Comparison of ENCODE assay signal across 15 cellular contexts in the genomic region with DNA sequence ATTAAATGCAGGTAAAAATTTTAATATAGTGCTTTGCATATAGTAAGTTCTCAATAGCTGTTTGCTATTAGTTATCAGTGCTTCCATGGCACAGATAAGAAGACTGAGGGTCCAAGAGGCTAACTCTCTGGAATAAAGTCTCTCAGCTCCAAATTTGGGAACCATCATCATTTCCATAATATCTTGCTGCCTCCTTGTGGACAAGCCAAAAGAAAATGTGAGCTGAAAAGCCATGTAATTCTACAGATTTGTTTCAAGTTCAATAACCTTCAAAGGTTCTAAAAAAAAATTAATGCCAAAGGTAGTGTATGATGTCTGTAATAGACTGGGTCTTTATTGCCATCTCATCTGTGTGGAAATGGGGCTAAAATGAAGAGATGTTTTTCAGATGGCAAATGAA.
DNase-seq lines count a peak whose midpoint lies in the region; ATAC-seq and TF ChIP-seq lines count a peak whose summit lies in the region.
"Had no signal": no experiment of that assay in that cellular context is flagged by ENCODE, and none has a peak within 500 bp of the region (broad histone marks: within the 10 kb centered on the region; RNA-seq: fewer than 3 reads in every experiment).

No MANE protein-coding gene starts in this region.

- TF ChIP-seq POLR2A in IMR-90 (IDR thresholded peaks at IDR 0.05; ENCODE audit: low read depth, low read length) = no peak

- H3K27ac ChIP-seq in IMR-90 (ENCODE audit: insufficient read depth, low read length) (no peak overlapping the region), RWPE1 (no peak overlapping the region), WERI-Rb-1 (no peak overlapping the region)
- H3K27ac ChIP-seq: HL-60 had no signal

- H3K4me1 Mint-ChIP-seq in natural killer cell = no peaks in the 10 kb centered on the region
- H3K4me1 Mint-ChIP-seq: activated B cell treated with CpG ODN at 0.5 μM for 24 hours; CD8-positive, alpha-beta memory T cell; central memory CD8-positive, alpha-beta T cell had no signal

- intact Hi-C loops in IMR-90 (cut with micrococcal nuclease) (no loop called here), natural killer cell (cut with micrococcal nuclease) (no loop called here)

- no peak overlapping the region for H2BK120ac ChIP-seq in IMR-90 (ENCODE audit: low read depth, low read length)

- H3K56ac ChIP-seq in IMR-90 (ENCODE audit: extremely low read depth, insufficient read depth, low read length) = no peak overlapping the region

- ATAC-seq in IMR-90 (ENCODE audit: low read depth) (no peak), natural killer cell (no peak)

- peaks cover 4 to 8% of the 10 kb centered on the region in 2 donors for H3K9me3 Mint-ChIP-seq in natural killer cell

- H3K18ac ChIP-seq in IMR-90 (ENCODE audit: low read depth, low read length) = no peak overlapping the region

- no peak overlapping the region for H2BK5ac ChIP-seq in IMR-90 (ENCODE audit: low read depth, low read length, poor library complexity, severe bottlenecking)

- H2BK15ac ChIP-seq in IMR-90 (ENCODE audit: low read depth, low read length) = no peak overlapping the region

- H3K14ac ChIP-seq in IMR-90 (replicated peaks; ENCODE audit: low read depth, low read length) = no peak overlapping the region

- no peak overlapping the region for H3K23ac ChIP-seq in IMR-90 (ENCODE audit: low read depth, low read length)

- H3K36me3 Mint-ChIP-seq in natural killer cell = no peaks in the 10 kb centered on the region
- H3K36me3 Mint-ChIP-seq: CD8-positive, alpha-beta memory T cell had no signal

- CTCF ChIA-PET in IMR-90 (lab: Yijun Ruan, JAX) (interaction anchor here (1.1 kb wide), 1 partner anchor 574 kb away, joined by 3 read pairs; no protein-coding TSS in a partner anchor), RWPE1 (lab: Yijun Ruan, JAX) (no interaction called here)

- H3K27me3 Mint-ChIP-seq in natural killer cell (ENCODE audit: low read depth in 2 of 2) = no peaks in the 10 kb centered on the region
- H3K27me3 Mint-ChIP-seq: activated B cell treated with CpG ODN at 0.5 μM for 24 hours; central memory CD8-positive, alpha-beta T cell had no signal

- H3K9me3 ChIP-seq in IMR-90 (ENCODE audit: control insufficient read depth, insufficient read depth, low read length) = peaks cover 8% of the 10 kb centered on the region
- no peaks in the 10 kb centered on the region for H3K9me3 ChIP-seq in WERI-Rb-1 (ENCODE audit: severe bottlenecking)

- H4K91ac ChIP-seq in IMR-90 (ENCODE audit: insufficient read depth, low read depth, low read length) = no peak overlapping the region

- no peak overlapping the region for H2AK9ac ChIP-seq in IMR-90 (replicated peaks; ENCODE audit: low read depth, low read length, poor library complexity)

- in situ Hi-C loops in IMR-90 (cut with MboI; ENCODE audit: low sequenced_read_pairs) (no loop called here), astrocyte of the cerebellum (cut with HindIII; ENCODE audit: low sequenced_read_pairs) (no loop called here)

- TF ChIP-seq CTCF in AG10803 (conservative IDR thresholded peaks at IDR 0.05; ENCODE audit: low read length) (peak; percentile 34), IMR-90 (conservative IDR thresholded peaks at IDR 0.05; ENCODE audit: low read depth, low read length) (peak; percentile 38), astrocyte of the cerebellum (IDR thresholded peaks at IDR 0.05; ENCODE audit: low read depth, low read length, missing control alignments) (peak; percentile 33), RWPE1 (conservative IDR thresholded peaks at IDR 0.05; ENCODE audit: low read depth) (no peak), natural killer cell (IDR thresholded peaks at IDR 0.05) (no peak), WERI-Rb-1 (IDR thresholded peaks at IDR 0.05; ENCODE audit: low read depth, low read length) (no peak)

- no peak overlapping the region for H3K4me3 ChIP-seq in AG10803 (ENCODE audit: low read length)
- H3K4me3 ChIP-seq in IMR-90 (ENCODE audit: insufficient read depth, low read depth, low read length) = no peak overlapping the region
- H3K4me3 ChIP-seq in astrocyte of the cerebellum (ENCODE audit: low read depth, low read length) = no peak overlapping the region
- H3K4me3 ChIP-seq in WERI-Rb-1 (ENCODE audit: low read depth, low read length) = no peak overlapping the region

- H2BK20ac ChIP-seq in IMR-90 (ENCODE audit: low read depth, low read length) = no peak overlapping the region

- BruUV-seq in IMR-90 (replicated peaks; lab: Mats Ljungman, UMichigan) = no TSS peak

- no peak overlapping the region for H3K4ac ChIP-seq in IMR-90 (ENCODE audit: low read depth, low read length)

- H3K27ac Mint-ChIP-seq in natural killer cell = no peak overlapping the region
- H3K27ac Mint-ChIP-seq: activated B cell treated with CpG ODN at 0.5 μM for 24 hours; activated T-helper 1 cell treated with anti-CD3 and anti-CD28 coated beads, Interleukin-12 subunit alpha, Interleukin-12 subunit beta, Interleukin-2, Interleukin-4 antibody, amounts not matched to agents 30 ng/mL and 10 ng/mL and 1 ng/mL, durations not matched to agents 14 hours and 24 hours and 36 hours; CD8-positive, alpha-beta memory T cell had no signal

- no peaks in the 10 kb centered on the region for H4K20me1 ChIP-seq in IMR-90 (ENCODE audit: insufficient read depth, low read length)

- POLR2A ChIA-PET in IMR-90 (lab: Charles Lee; ENCODE audit: unreplicated experiment) = no interaction called here
- POLR2A ChIA-PET in RWPE1 (lab: Yijun Ruan, JAX; ENCODE audit: low non-redundant PET) = no interaction called here

- H3K36me3 ChIP-seq in IMR-90 (ENCODE audit: control insufficient read depth, insufficient read depth, low read length) (no peaks in the 10 kb centered on the region), WERI-Rb-1 (no peaks in the 10 kb centered on the region)

- no peak overlapping the region for H4K8ac ChIP-seq in IMR-90 (ENCODE audit: low read depth in 2 of 2, low read length in 2 of 2)

- H3K4me2 ChIP-seq in IMR-90 (ENCODE audit: low read depth, low read length) = no peak overlapping the region

- no peak overlapping the region for H2AK5ac ChIP-seq in IMR-90 (ENCODE audit: low read depth, low read length)

- H2AFZ ChIP-seq in IMR-90 (replicated peaks; ENCODE audit: low read length, poor library complexity) = no peak overlapping the region

- H3K27me3 ChIP-seq in IMR-90 (ENCODE audit: control insufficient read depth, insufficient read depth, low read length) (no peaks in the 10 kb centered on the region), WERI-Rb-1 (ENCODE audit: insufficient read depth, low read depth, severe bottlenecking) (peaks cover 29% of the 10 kb centered on the region)

- DNase-seq in AG10803 (ENCODE audit: low read depth) (peak; percentile 0), IMR-90 (no peak), astrocyte of the cerebellum (ENCODE audit: low read depth) (no peak), left kidney (ENCODE audit: low read depth, low spot score) (peak; percentile 7), C1 segment of cervical spinal cord (lab: John Stamatoyannopoulos, UW) (no peak), RWPE1 (ENCODE audit: low spot score) (no peak), natural killer cell (no peak), WERI-Rb-1 (no peak)
- DNase-seq: activated B cell treated with CpG ODN at 0.5 μM for 24 hours; CD8-positive, alpha-beta memory T cell; midbrain; small intestine had no signal

- H3K9ac ChIP-seq in IMR-90 (ENCODE audit: low read depth, low read length) = no peak overlapping the region

- TF ChIP-seq RAD21 in IMR-90 (IDR thresholded peaks at IDR 0.05; ENCODE audit: low read length) = peak; percentile 54

- dilution Hi-C loops in IMR-90 (cut with HindIII; ENCODE audit: low sequenced_read_pairs, unreplicated experiment) = no loop called here

- no peak overlapping the region for H3K4me3 Mint-ChIP-seq in natural killer cell
- H3K4me3 Mint-ChIP-seq: activated B cell treated with CpG ODN at 0.5 μM for 24 hours; activated T-helper 1 cell treated with anti-CD3 and anti-CD28 coated beads, Interleukin-12 subunit alpha, Interleukin-12 subunit beta, Interleukin-2, Interleukin-4 antibody, amounts not matched to agents 30 ng/mL and 10 ng/mL and 1 ng/mL, durations not matched to agents 14 hours and 24 hours and 36 hours; CD8-positive, alpha-beta memory T cell; central memory CD8-positive, alpha-beta T cell had no signal

- H3K4me1 ChIP-seq in IMR-90 (ENCODE audit: control insufficient read depth, insufficient read depth, low read length) = no peaks in the 10 kb centered on the region

- no peaks in the 10 kb centered on the region for H3K79me1 ChIP-seq in IMR-90 (ENCODE audit: low read depth in 1 of 2, low read length in 2 of 2)

- no peaks in the 10 kb centered on the region for H3K9me1 ChIP-seq in IMR-90 (ENCODE audit: insufficient read depth, low read length)

- H4K5ac ChIP-seq in IMR-90 (ENCODE audit: low read depth, low read length) = no peak overlapping the region

TF ChIP-seq in IMR-90, 13 proteins besides CTCF, POLR2A, EP300 and RAD21:
- TF ChIP-seq MXI1 (IDR thresholded peaks at IDR 0.05; ENCODE audit: borderline replicate concordance, low read depth, low read length) = no peak
- no peak for TF ChIP-seq MAZ (IDR thresholded peaks at IDR 0.05; ENCODE audit: borderline replicate concordance, low read depth, low read length)
- TF ChIP-seq SMC3 (IDR thresholded peaks at IDR 0.05; ENCODE audit: low read depth, low read length) = peak; percentile 38; the same call in 1 of the 2 replicates

Comparison
In these comparisons a context has a peak if more than half of its experiments do, and no peak if none do; other contexts are left out.
1. DNase-seq: peak in AG10803 (single experiment) and left kidney (single experiment); none in IMR-90 (single experiment), astrocyte of the cerebellum (single experiment), C1 segment of cervical spinal cord (0 of 14), RWPE1 (single experiment), natural killer cell (single experiment) and WERI-Rb-1 (single experiment).
2. CTCF ChIP-seq: peak in AG10803 (single experiment), IMR-90 (single experiment) and astrocyte of the cerebellum (single experiment); none in RWPE1 (single experiment), natural killer cell (single experiment) and WERI-Rb-1 (single experiment).